In the genomic region with DNA sequence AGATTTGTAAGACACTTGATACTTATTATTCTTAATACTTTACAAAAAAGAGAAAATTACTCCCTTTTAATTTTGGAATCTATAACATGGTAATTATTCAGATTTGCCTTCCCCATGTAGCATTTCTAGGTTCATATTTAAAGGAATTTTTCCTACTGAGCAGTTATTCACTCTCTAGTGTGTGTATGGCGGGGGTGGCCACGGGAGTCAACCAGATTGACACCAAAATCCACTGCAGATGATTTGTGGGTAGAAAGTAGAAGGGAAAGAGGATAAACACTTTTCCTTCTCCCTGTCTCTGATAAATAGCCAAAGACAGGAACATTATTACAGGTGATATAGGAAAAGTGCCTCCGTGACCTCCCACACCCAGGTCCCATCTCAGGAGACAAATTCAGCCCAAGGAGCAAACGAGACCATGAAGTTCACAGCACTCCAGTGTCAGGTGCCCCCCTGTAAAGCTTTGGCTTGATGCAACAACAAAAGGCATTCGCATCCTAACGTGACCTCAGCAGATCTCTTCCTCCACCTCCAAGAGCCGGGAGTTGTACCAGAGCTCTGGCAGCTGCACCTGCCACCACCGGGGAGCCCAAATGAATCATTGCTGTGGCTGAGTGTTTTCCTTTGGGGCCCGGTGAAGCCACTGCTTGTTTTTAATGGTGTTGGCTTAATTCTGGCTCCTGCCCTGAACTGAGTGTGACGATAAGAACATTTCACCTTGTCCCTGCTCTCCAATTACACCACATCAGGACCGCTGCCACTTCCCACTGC, we compare ENCODE assay signal across 1 cellular context.
TF ChIP-seq lines count a peak whose summit lies in the region.

No MANE protein-coding gene starts in this region.

TF ChIP-seq in GM23338, 12 proteins besides CTCF, POLR2A, EP300 and RAD21 (continued from another document):
- TF ChIP-seq REST (IDR thresholded peaks at IDR 0.05; ENCODE audit: unreplicated experiment) = no peak
- no peak for TF ChIP-seq CREB1 (CRISPR knock-in tag; IDR thresholded peaks at IDR 0.05; ENCODE audit: low read depth)
- no peak for TF ChIP-seq ETS1 (IDR thresholded peaks at IDR 0.05)
- TF ChIP-seq NANOG (IDR thresholded peaks at IDR 0.05; ENCODE audit: borderline replicate concordance) = no peak
- no peak for TF ChIP-seq ZNF114 (CRISPR knock-in tag; IDR thresholded peaks at IDR 0.05)
- no peak for TF ChIP-seq ZNF462 (CRISPR knock-in tag; IDR thresholded peaks at IDR 0.05)
- TF ChIP-seq JUNB (IDR thresholded peaks at IDR 0.05; ENCODE audit: unreplicated experiment) = no peak
- no peak for TF ChIP-seq ZNF331 (CRISPR knock-in tag; IDR thresholded peaks at IDR 0.05; ENCODE audit: low read depth)
- no peak for TF ChIP-seq POLR2AphosphoS5 (IDR thresholded peaks at IDR 0.05; ENCODE audit: low read depth)
